Comparison of ENCODE assay signal across 7 cellular contexts in the genomic region with DNA sequence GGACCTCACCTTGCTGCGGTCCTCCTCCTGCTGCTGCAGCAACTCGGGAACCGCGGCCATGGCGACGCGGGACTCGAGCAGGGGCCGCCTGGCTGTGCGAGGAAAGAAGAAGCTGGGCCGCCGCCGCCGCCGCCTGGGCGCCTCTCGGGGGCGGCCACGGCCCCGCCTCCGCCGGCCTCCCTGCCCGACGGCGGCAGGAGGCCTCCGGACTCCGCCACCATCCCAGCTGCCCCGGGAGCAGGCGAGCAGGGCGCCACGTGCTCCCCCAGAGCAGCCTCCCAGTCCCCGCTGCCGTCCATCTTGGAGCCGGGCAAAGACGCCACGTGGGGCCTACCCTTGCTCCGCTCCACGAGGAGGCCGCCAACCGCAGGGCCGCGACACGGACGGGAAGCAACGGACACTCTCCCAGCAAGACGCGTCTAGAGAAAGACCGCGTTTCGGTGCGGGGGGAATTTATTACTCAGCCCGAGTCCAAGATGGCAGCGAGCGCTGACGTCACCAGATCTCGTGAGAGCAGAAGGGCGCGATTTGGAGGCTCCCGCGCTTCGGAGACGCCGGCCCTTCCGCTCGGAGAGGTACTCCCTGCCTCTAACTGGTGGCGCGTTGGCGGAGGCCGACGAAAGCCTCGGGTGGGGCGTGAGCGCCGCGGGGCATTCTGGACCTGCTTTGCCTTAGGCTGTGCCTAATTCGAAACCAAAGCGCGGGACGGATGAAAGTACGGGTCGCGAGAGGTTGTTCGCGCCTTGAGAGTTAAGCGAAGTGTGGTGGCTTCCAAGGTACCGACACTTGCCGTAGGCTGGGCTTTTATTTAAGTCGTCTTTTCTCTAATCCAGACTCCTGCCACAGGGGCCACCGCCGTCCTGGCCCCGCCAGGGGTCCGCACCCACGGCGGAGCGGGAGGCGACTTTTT. TPM values are rescaled to one million over a fixed set of nuclear protein-coding genes. Genes with fewer than 3 reads are reported as not detected.
A peak's percentile ranks its signal among the peaks of the same experiment; 100 is the strongest.
DNase-seq lines count a peak whose midpoint lies in the region; ATAC-seq and TF ChIP-seq lines count a peak whose summit lies in the region.

A gene with protein sequence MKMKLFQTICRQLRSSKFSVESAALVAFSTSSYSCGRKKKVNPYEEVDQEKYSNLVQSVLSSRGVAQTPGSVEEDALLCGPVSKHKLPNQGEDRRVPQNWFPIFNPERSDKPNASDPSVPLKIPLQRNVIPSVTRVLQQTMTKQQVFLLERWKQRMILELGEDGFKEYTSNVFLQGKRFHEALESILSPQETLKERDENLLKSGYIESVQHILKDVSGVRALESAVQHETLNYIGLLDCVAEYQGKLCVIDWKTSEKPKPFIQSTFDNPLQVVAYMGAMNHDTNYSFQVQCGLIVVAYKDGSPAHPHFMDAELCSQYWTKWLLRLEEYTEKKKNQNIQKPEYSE (plus strand): TSS at position 653 of the 910 bp plus-strand sequence. CDS start 842 bp downstream, outside the sequence.
Gene SNX5 (minus strand): TSS at position 429 of the 910 bp plus-strand sequence. CDS start 369 bp downstream, at position 60.

- peak within 1 kb of the TSS; percentile 86 for H3K4me2 ChIP-seq in hepatocyte

- H3K9me3 ChIP-seq in hepatocyte (ENCODE audit: low read depth) = no peaks in the 10 kb centered on the region

- peak within 1 kb of the TSS; percentile 68 for H3K4me3 ChIP-seq in hepatocyte

- H4K20me1 ChIP-seq in hepatocyte (ENCODE audit: insufficient read depth, poor library complexity, severe bottlenecking) = peaks cover 25% of the 10 kb centered on the region

- H3K27me3 ChIP-seq in hepatocyte = no peaks in the 10 kb centered on the region

- peak within 1 kb of the TSS; percentile 45 for H2AFZ ChIP-seq in hepatocyte

- ATAC-seq in GM18508 (IDR thresholded peaks at IDR 0.05; ENCODE audit: insufficient read depth, unreplicated experiment) (peak; percentile 62), HG03025 (IDR thresholded peaks at IDR 0.05; ENCODE audit: low FRiP score, unreplicated experiment) (peak; percentile 83)

- H3K4me1 ChIP-seq in hepatocyte (ENCODE audit: insufficient read depth) = peaks cover 45% of the 10 kb centered on the region

- TF ChIP-seq CTCF in hepatocyte (IDR thresholded peaks at IDR 0.05; ENCODE audit: poor library complexity) = no peak

- peak; percentile 99 for DNase-seq in NCI-H2081 (lab: John Stamatoyannopoulos, UW)
- peak; percentile 96 for DNase-seq in T1000 (lab: John Stamatoyannopoulos, UW)
- peak; percentile 100 for DNase-seq in astrocyte of the hippocampus (ENCODE audit: low read depth, low spot score)
- peak; percentile 99 for DNase-seq in hepatocyte (ENCODE audit: low spot score)
- DNase-seq in renal cortical epithelial cell (ENCODE audit: low read depth) = peak; percentile 96

- H3K79me2 ChIP-seq in hepatocyte = peaks cover 87% of the 10 kb centered on the region

- H3K9me2 ChIP-seq in hepatocyte (replicated peaks; ENCODE audit: insufficient read depth) = no peaks in the 10 kb centered on the region

- no peaks in the 10 kb centered on the region for H3K36me3 ChIP-seq in hepatocyte (replicated peaks; ENCODE audit: insufficient read depth, low read depth)

- WGBS in hepatocyte (ENCODE audit: low lambda C conversion rate, missing lambda C conversion rate) = under 1% methylated on average over 76 of the region's 96 CpGs

- H3K27ac ChIP-seq in hepatocyte = peak within 1 kb of the TSS; percentile 98

RNA-seq across cellular contexts. Expression of the first gene that starts in this region (rescaled TPM):
- 12.7 and 15.7 TPM in 2 replicates for total RNA-seq in hepatocyte
- polyA plus RNA-seq in hepatocyte = 17.9 and 18.3 TPM in 2 replicates
- total RNA-seq in renal cortical epithelial cell = 7.8 and 12.9 TPM in 2 replicates

RNA-seq across cellular contexts. Expression of gene SNX5, which starts in this region (rescaled TPM):
- total RNA-seq in hepatocyte (154 and 190 TPM in 2 replicates), renal cortical epithelial cell (117 and 165 TPM in 2 replicates)
- 74.9 and 76.0 TPM in 2 replicates for polyA plus RNA-seq in hepatocyte

Comparison
In these comparisons a context has a peak if more than half of its experiments do, and no peak if none do; other contexts are left out.
1. Peak in every context shown above with its lines: DNase-seq, ATAC-seq, H3K4me3 ChIP-seq and H3K27ac ChIP-seq.